24 cellular contexts compared by ENCODE assay signal in the genomic region with DNA sequence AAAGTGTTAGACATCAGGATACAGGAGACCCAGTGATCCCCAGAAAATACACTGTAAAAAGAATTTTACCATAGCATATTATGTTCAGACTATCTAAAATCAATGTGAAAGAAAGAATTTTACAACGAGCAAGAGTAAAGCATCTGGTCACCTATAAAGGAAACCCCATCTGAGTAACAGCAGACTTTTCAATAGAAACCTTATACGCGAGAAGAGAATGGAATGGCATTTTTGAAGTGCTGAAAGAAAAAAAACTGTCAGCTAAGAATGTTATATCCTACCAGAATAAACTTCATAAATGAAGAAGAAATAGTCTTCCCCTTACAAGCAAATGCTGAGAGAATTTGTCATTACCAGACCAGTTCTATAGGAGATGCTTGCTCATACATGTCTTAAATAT.
"Had no signal": no experiment of that assay in that cellular context is flagged by ENCODE, and none has a peak within 500 bp of the region (broad histone marks: within the 10 kb centered on the region; RNA-seq: fewer than 3 reads in every experiment).

No MANE protein-coding gene starts in this region.

- H3K4me1 ChIP-seq: SJSA1 had no signal

- H3K27me3 ChIP-seq: MG63, SJSA1 had no signal

- DNase-seq: Karpas-422, KBM-7, MG63, NCI-H1092, NCI-H1105 treated with DMSO at 0.1 percent for 48 hours, NCI-H1417 treated with DMSO at 0.1 percent for 48 hours, NCI-H146, NCI-H1694 treated with DMSO at 0.1 percent for 48 hours, NCI-H1930, NCI-H2081, NCI-H2171, NCI-H226, NCI-H446, NCI-H510A, NCI-H524 treated with DMSO at 0.1 percent for 48 hours, NCI-H69, NCI-H774, Right ventricle myocardium superior, RPMI8226, SIG-M5, T-helper 2 cell had no signal

- H3K27ac ChIP-seq: SJSA1, SK-N-MC had no signal

- H3K4me3 ChIP-seq: MG63, SJSA1, SK-N-MC had no signal

- H3K36me3 ChIP-seq: MG63, SJSA1 had no signal

- H3K9me3 ChIP-seq: SJSA1 had no signal

- FAIRE-seq: RCC 7860 had no signal
